ENCODE assay signal across 1 cellular context in the genomic region with DNA sequence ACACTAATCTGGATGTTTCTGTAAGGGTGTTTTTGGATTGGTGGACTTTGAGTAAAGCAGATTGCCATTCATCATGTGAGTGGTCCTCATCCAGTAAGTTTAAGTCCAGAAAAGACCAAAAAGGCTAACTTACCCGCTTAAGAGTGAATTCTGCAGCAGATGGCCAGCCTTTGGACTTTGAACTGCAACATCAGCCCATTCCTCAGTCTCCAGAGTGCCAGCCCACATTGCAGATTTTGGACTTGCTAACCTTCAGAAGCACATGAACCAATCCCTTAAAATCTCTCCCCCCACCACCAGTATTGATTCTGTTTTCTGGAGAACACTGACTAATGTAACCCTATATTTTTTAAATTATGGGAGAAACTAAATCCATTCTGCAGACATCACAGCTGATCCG.
TF ChIP-seq lines count a peak whose summit lies in the region.

No MANE protein-coding gene starts in this region.

TF ChIP-seq in HepG2, 621 proteins besides CTCF, POLR2A, EP300 and RAD21:
- no peak for TF ChIP-seq XRCC5 (optimal IDR thresholded peaks at IDR 0.05; ENCODE audit: low read length)
- no peak for TF ChIP-seq ASH2L (IDR thresholded peaks at IDR 0.05; ENCODE audit: insufficient read length, low read depth, low read length)
- peak; percentile 49; the same call in 1 of the 2 replicates for TF ChIP-seq ZMYM3 (CRISPR knock-in tag; IDR thresholded peaks at IDR 0.05)
- peak; percentile 91 for TF ChIP-seq ZNF629 (CRISPR knock-in tag; conservative IDR thresholded peaks at IDR 0.05)
- TF ChIP-seq ZNF510 (CRISPR knock-in tag; IDR thresholded peaks at IDR 0.05; ENCODE audit: low read depth), result no peak
- peak; percentile 69 for TF ChIP-seq HNF4G (IDR thresholded peaks at IDR 0.05; ENCODE audit: borderline replicate concordance, low read depth, low read length)
- no peak for TF ChIP-seq HNF4G (CRISPR knock-in tag; IDR thresholded peaks at IDR 0.05; ENCODE audit: borderline replicate concordance, low read depth)
- 0 out of 2 replicates have a peak, but pooled peaks have one; percentile 21 for TF ChIP-seq KDM1A (CRISPR knock-in tag; IDR thresholded peaks at IDR 0.05)
- 0 out of 2 replicates have a peak, but pooled peaks have one; percentile 26 for TF ChIP-seq EHMT2 (IDR thresholded peaks at IDR 0.05; ENCODE audit: borderline replicate concordance, low read depth, low read length)
- TF ChIP-seq HNF4A (CRISPR knock-in tag; IDR thresholded peaks at IDR 0.05), result peak; percentile 68
